ENCODE assay signal across 21 cellular contexts in the genomic region with DNA sequence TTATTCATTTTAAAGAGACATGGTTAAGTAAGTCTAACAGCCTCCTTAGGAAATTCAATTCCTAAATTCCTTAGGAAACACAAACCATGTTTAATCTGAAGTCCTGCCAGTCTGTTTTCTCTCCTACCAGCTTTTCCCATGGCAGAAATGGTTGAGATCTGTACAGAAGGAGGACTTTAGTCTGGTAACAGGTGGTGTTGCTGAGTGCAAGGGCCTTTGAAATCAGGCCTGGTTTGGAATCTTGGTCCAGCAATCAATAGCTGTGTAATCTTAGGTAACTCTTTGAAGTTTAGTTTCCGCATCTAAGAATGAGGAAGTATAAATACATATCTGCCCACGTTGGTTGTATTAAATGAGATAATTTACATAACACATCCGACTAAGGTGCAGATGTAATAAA.
DNase-seq lines count a peak whose midpoint lies in the region; ATAC-seq, FAIRE-seq and TF ChIP-seq lines count a peak whose summit lies in the region.
"Had no signal": no experiment of that assay in that cellular context is flagged by ENCODE, and none has a peak within 500 bp of the region (broad histone marks: within the 10 kb centered on the region; RNA-seq: fewer than 3 reads in every experiment).

No MANE protein-coding gene starts in this region.

- H3K27ac ChIP-seq in HEK293 (ENCODE audit: extremely low read depth, low read depth, low read length) = no peak overlapping the region
- peak overlapping the region; percentile 27 to 66 for H3K27ac ChIP-seq in coronary artery
- H3K27ac ChIP-seq in gastrocnemius medialis = peak overlapping the region; percentile 25 to 66 (median 44)

- in situ Hi-C loops in gastrocnemius medialis (cut with MboI; ENCODE audit: low sequenced_read_pairs in 4 of 4) (no loop called here), KBM-7 (cut with MboI; ENCODE audit: low pct_unique_long_range_greater_than_20kb, low sequenced_read_pairs) (no loop called here)

- no peak overlapping the region for H3K4me3 ChIP-seq in HEK293 (ENCODE audit: low read depth, low read length)
- no peak overlapping the region for H3K4me3 ChIP-seq in coronary artery
- H3K4me3 ChIP-seq in gastrocnemius medialis = no peak overlapping the region

- FAIRE-seq in A204.1 (lab: Jason Lieb, UNC) = peak; percentile 95
- FAIRE-seq: GM19239, H54 had no signal

- no peaks in the 10 kb centered on the region for H3K4me1 ChIP-seq in HEK293 (ENCODE audit: control insufficient read depth, insufficient read depth, low read length)
- H3K4me1 ChIP-seq in gastrocnemius medialis = peaks cover 8 to 34% of the 10 kb centered on the region in 2 donors
- H3K4me1 ChIP-seq: Caco-2 had no signal

- no peak for TF ChIP-seq CTCF in HEK293 (tag by site-specific recombination; IDR thresholded peaks at IDR 0.05)
- no peak for TF ChIP-seq CTCF in coronary artery (IDR thresholded peaks at IDR 0.05)
- no peak for TF ChIP-seq CTCF in gastrocnemius medialis (IDR thresholded peaks at IDR 0.05 in 4 of 5, conservative IDR thresholded peaks at IDR 0.05 in 1 of 5)

- CTCF ChIA-PET in HEK293 (lab: Yijun Ruan, JAX) = interaction anchor here (1.1 kb wide), 1 partner anchor 137 kb away, joined by 3 read pairs; no protein-coding TSS in a partner anchor

- H3K27me3 ChIP-seq in gastrocnemius medialis = no peaks in the 10 kb centered on the region

- ATAC-seq in gastrocnemius medialis (no peak), GM19023 (IDR thresholded peaks at IDR 0.05; ENCODE audit: unreplicated experiment) (no peak)

- no peak for DNase-seq in coronary artery (ENCODE audit: low spot score)
- no peak for DNase-seq in gastrocnemius medialis
- no peak for DNase-seq in KBM-7
- DNase-seq in COR-L47 (lab: John Stamatoyannopoulos, UW) = no peak
- DNase-seq: ACHN, AML-193, Caco-2, EL, MV-4-11, NCI-H1417 treated with DMSO at 0.1 percent for 48 hours, NCI-H1930, NCI-H2171, NCI-H446, NCI-H69, OCI-M1, SIG-M5 had no signal

- TF ChIP-seq POLR2A in gastrocnemius medialis (IDR thresholded peaks at IDR 0.05) = no peak

- H3K9me3 ChIP-seq in HEK293 (ENCODE audit: control insufficient read depth, insufficient read depth, low read depth, low read length) = no peaks in the 10 kb centered on the region
- H3K9me3 ChIP-seq in gastrocnemius medialis = no peaks in the 10 kb centered on the region
- H3K9me3 ChIP-seq: Caco-2 had no signal

- intact Hi-C loops in gastrocnemius medialis (cut with DNase I; ENCODE audit: low total_unique reads) = no loop called here

- POLR2A ChIA-PET in HEK293 (lab: Yijun Ruan, JAX) = no interaction called here

- no peaks in the 10 kb centered on the region for H3K36me3 ChIP-seq in HEK293 (ENCODE audit: control insufficient read depth in 2 of 2, insufficient read depth in 1 of 2, low read length in 2 of 2)
- H3K36me3 ChIP-seq in gastrocnemius medialis = no peaks in the 10 kb centered on the region

TF ChIP-seq in HEK293, 187 proteins besides CTCF, POLR2A, EP300 and RAD21:
- 0 out of 2 replicates have a peak, but pooled peaks have one; percentile 24 for TF ChIP-seq SCRT2 (tag by site-specific recombination; IDR thresholded peaks at IDR 0.05)
- TF ChIP-seq, protein P1, sequence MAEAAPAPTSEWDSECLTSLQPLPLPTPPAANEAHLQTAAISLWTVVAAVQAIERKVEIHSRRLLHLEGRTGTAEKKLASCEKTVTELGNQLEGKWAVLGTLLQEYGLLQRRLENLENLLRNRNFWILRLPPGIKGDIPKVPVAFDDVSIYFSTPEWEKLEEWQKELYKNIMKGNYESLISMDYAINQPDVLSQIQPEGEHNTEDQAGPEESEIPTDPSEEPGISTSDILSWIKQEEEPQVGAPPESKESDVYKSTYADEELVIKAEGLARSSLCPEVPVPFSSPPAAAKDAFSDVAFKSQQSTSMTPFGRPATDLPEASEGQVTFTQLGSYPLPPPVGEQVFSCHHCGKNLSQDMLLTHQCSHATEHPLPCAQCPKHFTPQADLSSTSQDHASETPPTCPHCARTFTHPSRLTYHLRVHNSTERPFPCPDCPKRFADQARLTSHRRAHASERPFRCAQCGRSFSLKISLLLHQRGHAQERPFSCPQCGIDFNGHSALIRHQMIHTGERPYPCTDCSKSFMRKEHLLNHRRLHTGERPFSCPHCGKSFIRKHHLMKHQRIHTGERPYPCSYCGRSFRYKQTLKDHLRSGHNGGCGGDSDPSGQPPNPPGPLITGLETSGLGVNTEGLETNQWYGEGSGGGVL (tag by site-specific recombination; IDR thresholded peaks at IDR 0.05) = no peak
- TF ChIP-seq ZNF843 (tag by site-specific recombination; IDR thresholded peaks at IDR 0.05) = no peak
TF ChIP-seq in HEK293: peak in this region for 1.
